In genomic region chr1:34742667-34743270, GRCh38 we compare ENCODE assay signal across 1 cellular context.
TF ChIP-seq lines count a peak whose summit lies in the region.

No MANE protein-coding gene starts in this region.

TF ChIP-seq in HepG2, 621 proteins besides CTCF, POLR2A, EP300 and RAD21:
- TF ChIP-seq HNF1B (CRISPR knock-in tag; IDR thresholded peaks at IDR 0.05): 0 out of 2 replicates have a peak, but pooled peaks have one; percentile 37
- TF ChIP-seq ZFP36 (IDR thresholded peaks at IDR 0.05; ENCODE audit: borderline replicate concordance, low read depth, low read length, partially characterized antibody): peak; percentile 84
- peak; percentile 99 for TF ChIP-seq ZSCAN22 (CRISPR knock-in tag; IDR thresholded peaks at IDR 0.05)
- TF ChIP-seq NRL (CRISPR knock-in tag; IDR thresholded peaks at IDR 0.05; ENCODE audit: borderline replicate concordance): 0 out of 2 replicates have a peak, but pooled peaks have one; percentile 24
- TF ChIP-seq STAG1 (CRISPR knock-in tag; IDR thresholded peaks at IDR 0.05): peak; percentile 90
- 0 out of 2 replicates have a peak, but pooled peaks have one; percentile 39 for TF ChIP-seq ZNF598 (CRISPR knock-in tag; IDR thresholded peaks at IDR 0.05; ENCODE audit: borderline replicate concordance)
- TF ChIP-seq ZNF501 (CRISPR knock-in tag; IDR thresholded peaks at IDR 0.05): peak; percentile 51; the same call in 1 of the 2 replicates
- TF ChIP-seq ZNF350 (CRISPR knock-in tag; IDR thresholded peaks at IDR 0.05; ENCODE audit: borderline replicate concordance, low read depth): peak; percentile 33; the same call in 1 of the 2 replicates
- no peak for TF ChIP-seq AKNA (CRISPR knock-in tag; IDR thresholded peaks at IDR 0.05; ENCODE audit: borderline replicate concordance)
- peak; percentile 56; the same call in 1 of the 2 replicates for TF ChIP-seq NFKB2 (CRISPR knock-in tag; IDR thresholded peaks at IDR 0.05; ENCODE audit: borderline replicate concordance)
- peak; percentile 67 for TF ChIP-seq KDM2A (CRISPR knock-in tag; IDR thresholded peaks at IDR 0.05; ENCODE audit: borderline replicate concordance, low read depth)
- peak; percentile 62 for TF ChIP-seq HNF4A (CRISPR knock-in tag; IDR thresholded peaks at IDR 0.05)
- no peak for TF ChIP-seq GZF1 (CRISPR knock-in tag; IDR thresholded peaks at IDR 0.05)
- no peak for TF ChIP-seq ZNF709 (CRISPR knock-in tag; IDR thresholded peaks at IDR 0.05)
- TF ChIP-seq THAP11 (CRISPR knock-in tag; IDR thresholded peaks at IDR 0.05): no peak
- TF ChIP-seq, protein P1, sequence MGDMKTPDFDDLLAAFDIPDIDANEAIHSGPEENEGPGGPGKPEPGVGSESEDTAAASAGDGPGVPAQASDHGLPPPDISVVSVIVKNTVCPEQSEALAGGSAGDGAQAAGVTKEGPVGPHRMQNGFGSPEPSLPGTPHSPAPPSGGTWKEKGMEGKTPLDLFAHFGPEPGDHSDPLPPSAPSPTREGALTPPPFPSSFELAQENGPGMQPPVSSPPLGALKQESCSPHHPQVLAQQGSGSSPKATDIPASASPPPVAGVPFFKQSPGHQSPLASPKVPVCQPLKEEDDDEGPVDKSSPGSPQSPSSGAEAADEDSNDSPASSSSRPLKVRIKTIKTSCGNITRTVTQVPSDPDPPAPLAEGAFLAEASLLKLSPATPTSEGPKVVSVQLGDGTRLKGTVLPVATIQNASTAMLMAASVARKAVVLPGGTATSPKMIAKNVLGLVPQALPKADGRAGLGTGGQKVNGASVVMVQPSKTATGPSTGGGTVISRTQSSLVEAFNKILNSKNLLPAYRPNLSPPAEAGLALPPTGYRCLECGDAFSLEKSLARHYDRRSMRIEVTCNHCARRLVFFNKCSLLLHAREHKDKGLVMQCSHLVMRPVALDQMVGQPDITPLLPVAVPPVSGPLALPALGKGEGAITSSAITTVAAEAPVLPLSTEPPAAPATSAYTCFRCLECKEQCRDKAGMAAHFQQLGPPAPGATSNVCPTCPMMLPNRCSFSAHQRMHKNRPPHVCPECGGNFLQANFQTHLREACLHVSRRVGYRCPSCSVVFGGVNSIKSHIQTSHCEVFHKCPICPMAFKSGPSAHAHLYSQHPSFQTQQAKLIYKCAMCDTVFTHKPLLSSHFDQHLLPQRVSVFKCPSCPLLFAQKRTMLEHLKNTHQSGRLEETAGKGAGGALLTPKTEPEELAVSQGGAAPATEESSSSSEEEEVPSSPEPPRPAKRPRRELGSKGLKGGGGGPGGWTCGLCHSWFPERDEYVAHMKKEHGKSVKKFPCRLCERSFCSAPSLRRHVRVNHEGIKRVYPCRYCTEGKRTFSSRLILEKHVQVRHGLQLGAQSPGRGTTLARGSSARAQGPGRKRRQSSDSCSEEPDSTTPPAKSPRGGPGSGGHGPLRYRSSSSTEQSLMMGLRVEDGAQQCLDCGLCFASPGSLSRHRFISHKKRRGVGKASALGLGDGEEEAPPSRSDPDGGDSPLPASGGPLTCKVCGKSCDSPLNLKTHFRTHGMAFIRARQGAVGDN (CRISPR knock-in tag; IDR thresholded peaks at IDR 0.05): peak; percentile 19; the same call in 1 of the 2 replicates
- peak; percentile 56 for TF ChIP-seq XRCC5 (optimal IDR thresholded peaks at IDR 0.05; ENCODE audit: low read length)
- TF ChIP-seq BHLHE40 (IDR thresholded peaks at IDR 0.05; ENCODE audit: low read length): 0 out of 2 replicates have a peak, but pooled peaks have one; percentile 36
- TF ChIP-seq GABPB1 (CRISPR knock-in tag; IDR thresholded peaks at IDR 0.05): peak; percentile 39; the same call in 1 of the 2 replicates
- no peak for TF ChIP-seq ZNF33A (CRISPR knock-in tag; IDR thresholded peaks at IDR 0.05; ENCODE audit: borderline replicate concordance)
